19 cellular contexts compared by ENCODE assay signal in genomic region chr17:49832840-49833599, GRCh38. TPM values are rescaled to one million over a fixed set of nuclear protein-coding genes. Genes with fewer than 3 reads are reported as not detected.
A peak's percentile ranks its signal among the peaks of the same experiment; 100 is the strongest.
DNase-seq lines count a peak whose midpoint lies in the region; TF ChIP-seq lines count a peak whose summit lies in the region.
"Had no signal": no experiment of that assay in that cellular context is flagged by ENCODE, and none has a peak within 500 bp of the region (broad histone marks: within the 10 kb centered on the region; RNA-seq: fewer than 3 reads in every experiment).

No MANE protein-coding gene starts in this region.

- WGBS in mesodermal cell (ENCODE audit: insufficient coverage in 2 of 2), 2 experiments, result 93 to 95% methylated on average over 6 of the region's 7 CpGs

- H3K27ac ChIP-seq in mesodermal cell (ENCODE audit: low read depth, low read length, severe bottlenecking) (peak overlapping the region; percentile 83), breast epithelium (no peak overlapping the region)
- H3K27ac ChIP-seq: psoas muscle, WERI-Rb-1 had no signal

- TF ChIP-seq POLR2A in breast epithelium (IDR thresholded peaks at IDR 0.05), result no peak

- intact Hi-C loops in breast epithelium (cut with DNase I; ENCODE audit: low total_unique reads), result no loop called here

- H3K4me3 ChIP-seq in mesodermal cell (ENCODE audit: extremely low read depth, insufficient read depth, low read length, poor library complexity, severe bottlenecking) (no peak overlapping the region), breast epithelium (no peak overlapping the region)
- H3K4me3 ChIP-seq: lung, psoas muscle had no signal

- H3K4me1 ChIP-seq in mesodermal cell (ENCODE audit: control insufficient read depth, insufficient read depth, low read length, poor library complexity, severe bottlenecking) (peaks cover 39% of the 10 kb centered on the region), breast epithelium (peaks cover 0 to 12% of the 10 kb centered on the region in 2 donors)

- H3K9me3 ChIP-seq in mesodermal cell (ENCODE audit: control insufficient read depth, low read length) (no peaks in the 10 kb centered on the region), breast epithelium (no peaks in the 10 kb centered on the region)
- H3K9me3 ChIP-seq: psoas muscle had no signal

- TF ChIP-seq CTCF in breast epithelium (IDR thresholded peaks at IDR 0.05), result no peak

- H3K36me3 ChIP-seq in mesodermal cell (ENCODE audit: control insufficient read depth, insufficient read depth, low read length) (peaks cover 59% of the 10 kb centered on the region), breast epithelium (no peaks in the 10 kb centered on the region)

- DNase-seq in CD1c-positive myeloid dendritic cell (ENCODE audit: extremely low spot score), result peak; percentile 48
- DNase-seq in MV-4-11 (lab: John Stamatoyannopoulos, UW), result peak; percentile 48
- peak; percentile 91 for DNase-seq in dermis blood vessel endothelial cell
- DNase-seq in cortex of kidney (lab: John Stamatoyannopoulos, UW), result no peak
- no peak for DNase-seq in NCI-H2227 treated with DMSO at 0.1 percent for 48 hours (lab: John Stamatoyannopoulos, UW)
- no peak for DNase-seq in breast epithelium (ENCODE audit: low spot score in 2 of 2)
- no peak for DNase-seq in AG08395 (ENCODE audit: low spot score)
- DNase-seq: activated CD8-positive, alpha-beta T cell treated with anti-CD3 and anti-CD28 coated beads for 36 hours; foreskin melanocyte; NCI-H1092; psoas muscle; stimulated activated naive CD4-positive, alpha-beta T cell treated with Interleukin-2 at 50 U/mL for 16 hours; WERI-Rb-1 had no signal

- no peaks in the 10 kb centered on the region for H3K27me3 ChIP-seq in breast epithelium

RNA-seq across cellular contexts. Expression of gene TAC4, which starts 14.8 kb away (rescaled TPM):
- not detected in 2 replicates for total RNA-seq in dermis blood vessel endothelial cell
- not detected for polyA plus RNA-seq in mesodermal cell (2013, experiment 1 of 2)
- not detected for polyA plus RNA-seq in mesodermal cell (2013, experiment 2 of 2)
- not detected for total RNA-seq in breast epithelium
- total RNA-seq: activated CD8-positive, alpha-beta T cell treated with anti-CD3 and anti-CD28 coated beads for 36 hours; activated T-helper 1 cell treated with anti-CD3 and anti-CD28 coated beads, Interleukin-12 subunit alpha, Interleukin-12 subunit beta, Interleukin-2, Interleukin-4 antibody, amounts not matched to agents 30 ng/mL and 10 ng/mL and 1 ng/mL, durations not matched to agents 14 hours and 24 hours and 36 hours; lung; psoas muscle had no signal
- polyA plus RNA-seq: adipose tissue, IgD-negative memory B cell, lung, neural cell, psoas muscle had no signal

RNA-seq across cellular contexts. Expression of gene KAT7, which starts 44.5 kb away (rescaled TPM):
- total RNA-seq in dermis blood vessel endothelial cell (88.0 and 133 TPM in 2 replicates), breast epithelium (10 to 100 TPM; 37.6 to 57.4 (median 47.2) TPM)
- 65.7 TPM for polyA plus RNA-seq in mesodermal cell (2013, experiment 1 of 2)
- polyA plus RNA-seq in mesodermal cell (2013, experiment 2 of 2), result 59.1 TPM

Comparison
In these comparisons a context has a peak if more than half of its experiments do, and no peak if none do; other contexts are left out.
1. DNase-seq: peak in CD1c-positive myeloid dendritic cell (single experiment), MV-4-11 (single experiment) and dermis blood vessel endothelial cell (single experiment); none in cortex of kidney (single experiment), NCI-H2227 treated with DMSO at 0.1 percent for 48 hours (single experiment), breast epithelium (0 of 2) and AG08395 (single experiment).